29 cellular contexts compared by ENCODE assay signal in the genomic region with DNA sequence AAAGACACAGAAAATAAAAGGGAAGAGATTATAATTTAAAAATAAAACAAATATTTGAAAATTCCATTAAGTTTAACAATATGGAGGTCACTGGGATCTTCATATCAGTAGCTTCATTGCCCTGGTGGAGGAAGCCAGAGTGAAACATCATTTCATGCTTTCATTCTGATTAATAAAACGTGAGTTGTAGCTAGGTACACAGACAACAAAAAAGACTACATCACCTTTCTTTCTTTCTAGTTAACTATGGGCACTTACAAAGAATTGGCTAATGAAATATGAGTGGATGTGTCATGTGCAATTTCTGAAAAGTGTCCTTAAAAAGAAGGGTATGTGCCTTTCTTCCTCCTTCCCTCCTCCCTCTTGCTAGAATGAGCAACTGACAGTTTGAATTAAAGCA. TPM values are rescaled to one million over a fixed set of nuclear protein-coding genes. Genes with fewer than 3 reads are reported as not detected.
A peak's percentile ranks its signal among the peaks of the same experiment; 100 is the strongest.
DNase-seq lines count a peak whose midpoint lies in the region.
"Had no signal": no experiment of that assay in that cellular context is flagged by ENCODE, and none has a peak within 500 bp of the region (broad histone marks: within the 10 kb centered on the region; RNA-seq: fewer than 3 reads in every experiment).

No MANE protein-coding gene starts in this region.

- no peaks in the 10 kb centered on the region for H3K36me3 ChIP-seq in H7 (replicated peaks; ENCODE audit: control insufficient read depth, insufficient read depth, low read length)
- H3K36me3 ChIP-seq: BE2C had no signal

- H3K27me3 Mint-ChIP-seq in activated T-cell treated with anti-CD3 and anti-CD28 coated beads, Interleukin-2, amount 50 U/mL, for 24 hours: no peaks in the 10 kb centered on the region
- no peaks in the 10 kb centered on the region for H3K27me3 Mint-ChIP-seq in activated T-helper 2 cell treated with anti-CD3 and anti-CD28 coated beads, Interferon-gamma antibody, Interleukin-2, Interleukin-4, amounts not matched to agents 10 μg/mL and 5 μg/mL and 100 μg/mL, durations not matched to agents 14 hours and 24 hours and 36 hours (ENCODE audit: low read depth)
- H3K27me3 Mint-ChIP-seq: CD8-positive, alpha-beta memory T cell had no signal

- no peak overlapping the region for H3K4me3 ChIP-seq in H7 (ENCODE audit: insufficient read depth, low read depth, low read length)

- intact Hi-C loops in activated T-helper 2 cell treated with anti-CD3 and anti-CD28 coated beads, Interferon-gamma antibody, Interleukin-2, Interleukin-4, amounts not matched to agents 10 μg/mL and 5 μg/mL and 100 μg/mL, durations not matched to agents 14 hours and 24 hours and 36 hours (cut with micrococcal nuclease): no loop called here

- DNase-seq in NCI-H2227 treated with DMSO at 0.1 percent for 48 hours (lab: John Stamatoyannopoulos, UW): peak; percentile 9
- no peak for DNase-seq in NCI-H2227 (lab: John Stamatoyannopoulos, UW; ENCODE audit: unreplicated experiment)
- DNase-seq in activated T-cell treated with anti-CD3 and anti-CD28 coated beads, Interleukin-2, amount 50 U/mL, for 24 hours: no peak
- no peak for DNase-seq in activated T-cell treated with anti-CD3 and anti-CD28 coated beads for 4 hours
- DNase-seq in activated T-helper 2 cell treated with anti-CD3 and anti-CD28 coated beads, Interferon-gamma antibody, Interleukin-2, Interleukin-4, amounts not matched to agents 10 μg/mL and 5 μg/mL and 100 μg/mL, durations not matched to agents 14 hours and 24 hours and 36 hours (ENCODE audit: low spot score): no peak
- peak; percentile 14 for DNase-seq in putamen (ENCODE audit: low spot score)
- no peak for DNase-seq in H7
- no peak for DNase-seq in Kasumi-1 (lab: John Stamatoyannopoulos, UW)
- DNase-seq: 8988T; ACHN; BE2C; CD8-positive, alpha-beta memory T cell; DMS 273 treated with DMSO at 0.1 percent for 48 hours; DMS79; EL; GDM1; GOT3; HCEC 1CT; IMR-90; KG1; NCI-H1048; NCI-H1417; NCI-H1694; NCI-H2029 treated with DMSO at 0.1 percent for 48 hours; NCI-H2171; NCI-H524; NCI-H774; PC-3 had no signal

- no peaks in the 10 kb centered on the region for H3K27me3 ChIP-seq in H7 (ENCODE audit: control insufficient read depth, insufficient read depth, low read length)
- H3K27me3 ChIP-seq: BE2C had no signal

- no peak overlapping the region for H3K4me3 Mint-ChIP-seq in activated T-cell treated with anti-CD3 and anti-CD28 coated beads, Interleukin-2, amount 50 U/mL, for 24 hours
- H3K4me3 Mint-ChIP-seq in activated T-helper 2 cell treated with anti-CD3 and anti-CD28 coated beads, Interferon-gamma antibody, Interleukin-2, Interleukin-4, amounts not matched to agents 10 μg/mL and 5 μg/mL and 100 μg/mL, durations not matched to agents 14 hours and 24 hours and 36 hours (ENCODE audit: low read depth): no peak overlapping the region
- H3K4me3 Mint-ChIP-seq: CD14-positive monocyte had no signal

- no peaks in the 10 kb centered on the region for H3K9me3 Mint-ChIP-seq in activated T-cell treated with anti-CD3 and anti-CD28 coated beads, Interleukin-2, amount 50 U/mL, for 24 hours
- H3K9me3 Mint-ChIP-seq in activated T-helper 2 cell treated with anti-CD3 and anti-CD28 coated beads, Interferon-gamma antibody, Interleukin-2, Interleukin-4, amounts not matched to agents 10 μg/mL and 5 μg/mL and 100 μg/mL, durations not matched to agents 14 hours and 24 hours and 36 hours: no peaks in the 10 kb centered on the region
- H3K9me3 Mint-ChIP-seq: CD14-positive monocyte; CD8-positive, alpha-beta memory T cell had no signal

- H3K27ac Mint-ChIP-seq in activated T-cell treated with anti-CD3 and anti-CD28 coated beads, Interleukin-2, amount 50 U/mL, for 24 hours: peak overlapping the region; percentile 74
- H3K27ac Mint-ChIP-seq in activated T-helper 2 cell treated with anti-CD3 and anti-CD28 coated beads, Interferon-gamma antibody, Interleukin-2, Interleukin-4, amounts not matched to agents 10 μg/mL and 5 μg/mL and 100 μg/mL, durations not matched to agents 14 hours and 24 hours and 36 hours: peak overlapping the region; percentile 19
- H3K27ac Mint-ChIP-seq: CD8-positive, alpha-beta memory T cell had no signal

- H3K36me3 Mint-ChIP-seq in activated T-cell treated with anti-CD3 and anti-CD28 coated beads, Interleukin-2, amount 50 U/mL, for 24 hours (ENCODE audit: low read depth): peaks cover 5% of the 10 kb centered on the region
- peaks cover 8% of the 10 kb centered on the region for H3K36me3 Mint-ChIP-seq in activated T-helper 2 cell treated with anti-CD3 and anti-CD28 coated beads, Interferon-gamma antibody, Interleukin-2, Interleukin-4, amounts not matched to agents 10 μg/mL and 5 μg/mL and 100 μg/mL, durations not matched to agents 14 hours and 24 hours and 36 hours (ENCODE audit: low read depth)

- peaks cover 38% of the 10 kb centered on the region for H3K4me1 Mint-ChIP-seq in activated T-cell treated with anti-CD3 and anti-CD28 coated beads, Interleukin-2, amount 50 U/mL, for 24 hours (ENCODE audit: low read depth)
- H3K4me1 Mint-ChIP-seq in activated T-helper 2 cell treated with anti-CD3 and anti-CD28 coated beads, Interferon-gamma antibody, Interleukin-2, Interleukin-4, amounts not matched to agents 10 μg/mL and 5 μg/mL and 100 μg/mL, durations not matched to agents 14 hours and 24 hours and 36 hours (ENCODE audit: low read depth): peaks cover 34% of the 10 kb centered on the region

RNA-seq across cellular contexts. Expression of gene SERAC1, which starts 3.5 kb away (rescaled TPM):
- total RNA-seq in activated T-helper 2 cell treated with anti-CD3 and anti-CD28 coated beads, Interferon-gamma antibody, Interleukin-2, Interleukin-4, amounts not matched to agents 10 μg/mL and 5 μg/mL and 100 μg/mL, durations not matched to agents 14 hours and 24 hours and 36 hours: 5.4 and 6.6 TPM in 2 replicates
- 14.4 and 19.2 TPM in 2 replicates for total RNA-seq in H7 (2014; rRNA removed; shearing (Covaris generic))

RNA-seq across cellular contexts. Expression of gene GTF2H5, which starts 3.6 kb away (rescaled TPM):
- total RNA-seq in activated T-helper 2 cell treated with anti-CD3 and anti-CD28 coated beads, Interferon-gamma antibody, Interleukin-2, Interleukin-4, amounts not matched to agents 10 μg/mL and 5 μg/mL and 100 μg/mL, durations not matched to agents 14 hours and 24 hours and 36 hours: 28.7 and 30.3 TPM in 2 replicates
- total RNA-seq in H7 (2014; rRNA removed; shearing (Covaris generic)): 4.4 and 5.6 TPM in 2 replicates

Comparison
In these comparisons a context has a peak if more than half of its experiments do, and no peak if none do; other contexts are left out.
1. DNase-seq: peak in NCI-H2227 treated with DMSO at 0.1 percent for 48 hours (single experiment) and putamen (single experiment); none in NCI-H2227 (single experiment), activated T-cell treated with anti-CD3 and anti-CD28 coated beads, Interleukin-2, amount 50 U/mL, for 24 hours (single experiment), activated T-cell treated with anti-CD3 and anti-CD28 coated beads for 4 hours (single experiment), activated T-helper 2 cell treated with anti-CD3 and anti-CD28 coated beads, Interferon-gamma antibody, Interleukin-2, Interleukin-4, amounts not matched to agents 10 μg/mL and 5 μg/mL and 100 μg/mL, durations not matched to agents 14 hours and 24 hours and 36 hours (single experiment), H7 (single experiment) and Kasumi-1 (0 of 2).